ENCODE assay signal across 1 cellular context in the genomic region with DNA sequence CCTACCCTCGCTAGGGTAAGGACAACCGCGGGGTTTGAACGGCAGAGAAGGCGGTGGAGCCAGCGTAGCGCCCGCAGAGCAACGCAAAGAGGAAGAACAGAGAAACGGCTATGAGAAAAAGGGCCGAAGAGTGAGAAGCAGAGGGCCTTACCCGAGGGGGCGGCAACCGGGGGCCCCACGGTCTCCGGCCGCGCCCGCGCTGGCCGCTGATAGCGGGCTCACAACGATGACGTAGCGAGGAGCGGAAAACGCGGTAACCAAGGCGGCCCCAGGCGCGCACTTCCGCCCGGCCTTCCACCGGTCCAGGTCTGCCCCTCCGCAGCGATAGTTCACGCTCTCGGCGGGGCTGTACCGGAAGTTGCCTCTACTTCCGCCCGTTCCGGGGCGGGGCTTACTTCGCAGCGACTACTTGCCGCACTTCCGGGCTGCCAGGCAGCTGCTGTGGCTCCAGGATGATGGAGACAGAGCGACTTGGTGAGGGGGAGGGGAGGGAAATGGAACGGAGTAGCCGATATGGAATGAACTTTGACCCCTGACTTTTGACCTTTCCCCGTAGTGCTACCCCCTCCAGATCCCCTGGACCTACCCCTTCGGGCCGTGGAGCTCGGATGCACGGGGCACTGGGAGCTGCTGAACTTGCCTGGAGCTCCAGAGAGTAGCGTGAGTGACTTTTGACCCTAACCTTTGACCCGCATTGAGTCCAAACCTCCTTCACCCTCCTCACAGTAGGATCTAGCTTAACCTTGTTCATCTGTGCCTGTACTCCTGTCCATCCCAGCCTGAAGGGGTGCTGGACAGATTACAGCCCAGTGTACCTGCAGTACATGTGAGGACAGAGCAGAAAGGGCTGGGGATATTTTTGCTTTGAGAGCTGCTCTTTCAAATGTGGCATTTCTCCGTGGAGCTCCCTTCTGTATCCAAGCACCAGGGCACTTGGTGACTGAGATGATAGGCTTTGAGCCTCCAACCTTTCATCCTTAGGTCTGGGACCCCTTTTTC.
A peak's percentile ranks its signal among the peaks of the same experiment; 100 is the strongest.
TF ChIP-seq lines count a peak whose summit lies in the region.

Gene NELFE, minus strand, starts transcription at position 231 of the 999 bp plus-strand sequence. CDS start 525 bp downstream, outside the sequence.
Gene SKIC2, plus strand, starts transcription at position 435 of the 999 bp plus-strand sequence. Its CDS starts 18 bp downstream, at position 453.

TF ChIP-seq in HEK293, 187 proteins besides CTCF, POLR2A, EP300 and RAD21 (continued from another document):
- TF ChIP-seq, protein P1, sequence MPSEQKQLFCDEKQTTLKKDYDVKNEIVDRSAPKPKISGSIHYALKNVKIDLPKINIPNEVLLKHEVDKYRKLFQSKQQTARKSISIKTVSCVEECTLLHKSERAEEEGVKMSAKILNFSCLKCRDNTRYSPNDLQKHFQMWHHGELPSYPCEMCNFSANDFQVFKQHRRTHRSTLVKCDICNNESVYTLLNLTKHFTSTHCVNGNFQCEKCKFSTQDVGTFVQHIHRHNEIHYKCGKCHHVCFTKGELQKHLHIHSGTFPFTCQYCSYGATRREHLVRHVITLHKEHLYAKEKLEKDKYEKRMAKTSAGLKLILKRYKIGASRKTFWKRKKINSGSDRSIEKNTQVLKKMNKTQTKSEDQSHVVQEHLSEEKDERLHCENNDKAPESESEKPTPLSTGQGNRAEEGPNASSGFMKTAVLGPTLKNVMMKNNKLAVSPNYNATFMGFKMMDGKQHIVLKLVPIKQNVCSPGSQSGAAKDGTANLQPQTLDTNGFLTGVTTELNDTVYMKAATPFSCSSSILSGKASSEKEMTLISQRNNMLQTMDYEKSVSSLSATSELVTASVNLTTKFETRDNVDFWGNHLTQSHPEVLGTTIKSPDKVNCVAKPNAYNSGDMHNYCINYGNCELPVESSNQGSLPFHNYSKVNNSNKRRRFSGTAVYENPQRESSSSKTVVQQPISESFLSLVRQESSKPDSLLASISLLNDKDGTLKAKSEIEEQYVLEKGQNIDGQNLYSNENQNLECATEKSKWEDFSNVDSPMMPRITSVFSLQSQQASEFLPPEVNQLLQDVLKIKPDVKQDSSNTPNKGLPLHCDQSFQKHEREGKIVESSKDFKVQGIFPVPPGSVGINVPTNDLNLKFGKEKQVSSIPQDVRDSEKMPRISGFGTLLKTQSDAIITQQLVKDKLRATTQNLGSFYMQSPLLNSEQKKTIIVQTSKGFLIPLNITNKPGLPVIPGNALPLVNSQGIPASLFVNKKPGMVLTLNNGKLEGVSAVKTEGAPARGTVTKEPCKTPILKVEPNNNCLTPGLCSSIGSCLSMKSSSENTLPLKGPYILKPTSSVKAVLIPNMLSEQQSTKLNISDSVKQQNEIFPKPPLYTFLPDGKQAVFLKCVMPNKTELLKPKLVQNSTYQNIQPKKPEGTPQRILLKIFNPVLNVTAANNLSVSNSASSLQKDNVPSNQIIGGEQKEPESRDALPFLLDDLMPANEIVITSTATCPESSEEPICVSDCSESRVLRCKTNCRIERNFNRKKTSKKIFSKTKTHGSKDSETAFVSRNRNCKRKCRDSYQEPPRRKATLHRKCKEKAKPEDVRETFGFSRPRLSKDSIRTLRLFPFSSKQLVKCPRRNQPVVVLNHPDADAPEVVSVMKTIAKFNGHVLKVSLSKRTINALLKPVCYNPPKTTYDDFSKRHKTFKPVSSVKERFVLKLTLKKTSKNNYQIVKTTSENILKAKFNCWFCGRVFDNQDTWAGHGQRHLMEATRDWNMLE (tag by site-specific recombination; conservative IDR thresholded peaks at IDR 0.05; ENCODE audit: low read depth): peak; percentile 93
- peak; percentile 96 for TF ChIP-seq ZNF692 (tag by site-specific recombination; IDR thresholded peaks at IDR 0.05)
- TF ChIP-seq ZFP69B (tag by site-specific recombination; IDR thresholded peaks at IDR 0.05): peak; percentile 93
- no peak for TF ChIP-seq ZNF19 (tag by site-specific recombination; IDR thresholded peaks at IDR 0.05; ENCODE audit: low read depth)
- no peak for TF ChIP-seq PRDM2 (tag by site-specific recombination; IDR thresholded peaks at IDR 0.05; ENCODE audit: borderline replicate concordance)
- no peak for TF ChIP-seq ZNF324 (tag by site-specific recombination; IDR thresholded peaks at IDR 0.05)
- peak; percentile 75 for TF ChIP-seq ZNF341 (tag by site-specific recombination; IDR thresholded peaks at IDR 0.05; ENCODE audit: low read depth)
- TF ChIP-seq ZNF174 (tag by site-specific recombination; IDR thresholded peaks at IDR 0.05): no peak
- peak; percentile 76; the same call in 1 of the 2 replicates for TF ChIP-seq KLF10 (tag by site-specific recombination; IDR thresholded peaks at IDR 0.05)
- peak; percentile 99 for TF ChIP-seq ZNF629 (tag by site-specific recombination; IDR thresholded peaks at IDR 0.05)
- TF ChIP-seq, protein P2, sequence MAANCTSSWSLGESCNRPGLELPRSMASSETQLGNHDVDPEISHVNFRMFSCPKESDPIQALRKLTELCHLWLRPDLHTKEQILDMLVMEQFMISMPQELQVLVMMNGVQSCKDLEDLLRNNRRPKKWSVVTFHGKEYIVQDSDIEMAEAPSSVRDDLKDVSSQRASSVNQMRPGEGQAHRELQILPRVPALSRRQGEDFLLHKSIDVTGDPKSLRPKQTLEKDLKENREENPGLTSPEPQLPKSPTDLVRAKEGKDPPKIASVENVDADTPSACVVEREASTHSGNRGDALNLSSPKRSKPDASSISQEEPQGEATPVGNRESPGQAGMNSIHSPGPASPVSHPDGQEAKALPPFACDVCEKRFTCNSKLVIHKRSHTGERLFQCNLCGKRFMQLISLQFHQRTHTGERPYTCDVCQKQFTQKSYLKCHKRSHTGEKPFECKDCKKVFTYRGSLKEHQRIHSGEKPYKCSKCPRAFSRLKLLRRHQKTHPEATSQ (tag by site-specific recombination; IDR thresholded peaks at IDR 0.05): no peak
- peak; percentile 44 for TF ChIP-seq YY1 (tag by site-specific recombination; IDR thresholded peaks at IDR 0.05)
- peak; percentile 96 for TF ChIP-seq OVOL3 (tag by site-specific recombination; IDR thresholded peaks at IDR 0.05)
- peak; percentile 90 for TF ChIP-seq ZNF76 (tag by site-specific recombination; IDR thresholded peaks at IDR 0.05; ENCODE audit: borderline replicate concordance, low read depth)
